ENCODE assay signal across 29 cellular contexts in genomic region chr2:108925735-108926134, GRCh38.
DNase-seq lines count a peak whose midpoint lies in the region; ATAC-seq, FAIRE-seq and TF ChIP-seq lines count a peak whose summit lies in the region.
"Had no signal": no experiment of that assay in that cellular context is flagged by ENCODE, and none has a peak within 500 bp of the region (broad histone marks: within the 10 kb centered on the region; RNA-seq: fewer than 3 reads in every experiment).

No MANE protein-coding gene starts in this region.

- H3K27ac ChIP-seq in RWPE2 (ENCODE audit: poor library complexity, severe bottlenecking) (no peak overlapping the region), kidney (ENCODE audit: low read depth in 2 of 2, low read length in 2 of 2) (no peak overlapping the region), sigmoid colon (no peak overlapping the region), prostate gland (no peak overlapping the region)
- H3K27ac ChIP-seq: A549; BLaER1 treated with 17β-estradiol and CSF1 and Interleukin-3, amounts not matched to agents 10 nM and 100 nM; SK-N-MC had no signal

- H3K27me3 ChIP-seq in RWPE2 (ENCODE audit: insufficient read depth, poor library complexity, severe bottlenecking) (no peaks in the 10 kb centered on the region), sigmoid colon (no peaks in the 10 kb centered on the region), prostate gland (replicated peaks; ENCODE audit: insufficient read depth) (no peaks in the 10 kb centered on the region)
- H3K27me3 ChIP-seq: BLaER1 treated with 17β-estradiol and CSF1 and Interleukin-3, amounts not matched to agents 10 nM and 100 nM had no signal

- 87% methylated on average over 8 of the region's 8 CpGs for WGBS in sigmoid colon, 2 donors
- 56% methylated on average over 8 of the region's 8 CpGs for WGBS in prostate gland

- H3K9me3 ChIP-seq in RWPE2 (ENCODE audit: severe bottlenecking) = no peaks in the 10 kb centered on the region
- no peaks in the 10 kb centered on the region for H3K9me3 ChIP-seq in kidney (ENCODE audit: control insufficient read depth in 1 of 2, low read length in 2 of 2)
- H3K9me3 ChIP-seq in sigmoid colon = no peaks in the 10 kb centered on the region
- no peaks in the 10 kb centered on the region for H3K9me3 ChIP-seq in prostate gland
- H3K9me3 ChIP-seq: A549; BLaER1 treated with 17β-estradiol and CSF1 and Interleukin-3, amounts not matched to agents 10 nM and 100 nM; HAP-1 had no signal

- H3K4me3 ChIP-seq in RWPE2 (ENCODE audit: severe bottlenecking) (no peak overlapping the region), kidney (ENCODE audit: low read length in 2 of 2) (no peak overlapping the region), sigmoid colon (no peak overlapping the region), prostate gland (no peak overlapping the region)
- H3K4me3 ChIP-seq: A549; BLaER1 treated with 17β-estradiol and CSF1 and Interleukin-3, amounts not matched to agents 10 nM and 100 nM; GM23338; HAP-1; SK-N-MC had no signal

- ATAC-seq in Right ventricle myocardium superior (ENCODE audit: poor library complexity) (peak; percentile 63), left cardiac atrium (no peak), RWPE2 (ENCODE audit: low read depth) (no peak)
- ATAC-seq: A549, GM23338 had no signal

- no peaks in the 10 kb centered on the region for H3K9me3 Mint-ChIP-seq in activated T-helper 1 cell treated with anti-CD3 and anti-CD28 coated beads, Interleukin-12 subunit alpha, Interleukin-12 subunit beta, Interleukin-2, Interleukin-4 antibody, amounts not matched to agents 30 ng/mL and 10 ng/mL and 1 ng/mL, durations not matched to agents 14 hours and 24 hours and 36 hours
- H3K9me3 Mint-ChIP-seq: GM23338, HFFc6 had no signal

- H3K9ac ChIP-seq in kidney (ENCODE audit: low read length in 2 of 2) = no peak overlapping the region
- H3K9ac ChIP-seq: BLaER1 treated with 17β-estradiol and CSF1 and Interleukin-3, amounts not matched to agents 10 nM and 100 nM had no signal

- H3K36me3 ChIP-seq in RWPE2 (ENCODE audit: low read depth) = no peaks in the 10 kb centered on the region
- H3K36me3 ChIP-seq in kidney (ENCODE audit: control insufficient read depth in 1 of 2, insufficient read depth in 2 of 2, low read length in 2 of 2) = no peaks in the 10 kb centered on the region
- no peaks in the 10 kb centered on the region for H3K36me3 ChIP-seq in sigmoid colon
- no peaks in the 10 kb centered on the region for H3K36me3 ChIP-seq in prostate gland
- H3K36me3 ChIP-seq: BLaER1 treated with 17β-estradiol and CSF1 and Interleukin-3, amounts not matched to agents 10 nM and 100 nM; HAP-1 had no signal

- TF ChIP-seq CTCF in RWPE2 (IDR thresholded peaks at IDR 0.05; ENCODE audit: poor library complexity, severe bottlenecking) (no peak), kidney (IDR thresholded peaks at IDR 0.05; ENCODE audit: borderline replicate concordance, extremely low read depth, insufficient read depth) (no peak), sigmoid colon (IDR thresholded peaks at IDR 0.05) (no peak), prostate gland (IDR thresholded peaks at IDR 0.05) (no peak)

- no peak for FAIRE-seq in kidney (lab: Jason Lieb, UNC)
- FAIRE-seq: A549, GM18507 had no signal

- no peaks in the 10 kb centered on the region for H3K27me3 Mint-ChIP-seq in activated T-helper 1 cell treated with anti-CD3 and anti-CD28 coated beads, Interleukin-12 subunit alpha, Interleukin-12 subunit beta, Interleukin-2, Interleukin-4 antibody, amounts not matched to agents 30 ng/mL and 10 ng/mL and 1 ng/mL, durations not matched to agents 14 hours and 24 hours and 36 hours (ENCODE audit: insufficient read depth)
- H3K27me3 Mint-ChIP-seq: CD4-positive, alpha-beta memory T cell had no signal

- no peaks in the 10 kb centered on the region for H3K4me1 Mint-ChIP-seq in activated T-helper 1 cell treated with anti-CD3 and anti-CD28 coated beads, Interleukin-12 subunit alpha, Interleukin-12 subunit beta, Interleukin-2, Interleukin-4 antibody, amounts not matched to agents 30 ng/mL and 10 ng/mL and 1 ng/mL, durations not matched to agents 14 hours and 24 hours and 36 hours (ENCODE audit: low read depth)

- H3K36me3 Mint-ChIP-seq in activated T-helper 1 cell treated with anti-CD3 and anti-CD28 coated beads, Interleukin-12 subunit alpha, Interleukin-12 subunit beta, Interleukin-2, Interleukin-4 antibody, amounts not matched to agents 30 ng/mL and 10 ng/mL and 1 ng/mL, durations not matched to agents 14 hours and 24 hours and 36 hours (ENCODE audit: low read depth) = no peaks in the 10 kb centered on the region
- H3K36me3 Mint-ChIP-seq: CD4-positive, alpha-beta memory T cell had no signal

- no peak for TF ChIP-seq POLR2A in sigmoid colon (IDR thresholded peaks at IDR 0.05)
- no peak for TF ChIP-seq POLR2A in prostate gland (IDR thresholded peaks at IDR 0.05)

- no peak for TF ChIP-seq EP300 in sigmoid colon (IDR thresholded peaks at IDR 0.05)

- H3K27ac Mint-ChIP-seq in activated T-helper 1 cell treated with anti-CD3 and anti-CD28 coated beads, Interleukin-12 subunit alpha, Interleukin-12 subunit beta, Interleukin-2, Interleukin-4 antibody, amounts not matched to agents 30 ng/mL and 10 ng/mL and 1 ng/mL, durations not matched to agents 14 hours and 24 hours and 36 hours = no peak overlapping the region
- H3K27ac Mint-ChIP-seq: GM23338, HFFc6 had no signal

- H3K4me3 Mint-ChIP-seq in activated T-helper 1 cell treated with anti-CD3 and anti-CD28 coated beads, Interleukin-12 subunit alpha, Interleukin-12 subunit beta, Interleukin-2, Interleukin-4 antibody, amounts not matched to agents 30 ng/mL and 10 ng/mL and 1 ng/mL, durations not matched to agents 14 hours and 24 hours and 36 hours = no peak overlapping the region
- H3K4me3 Mint-ChIP-seq: CD4-positive, alpha-beta memory T cell; GM23338; HFFc6 had no signal

- intact Hi-C loops in Right ventricle myocardium superior (cut with DNase I) (no loop called here), left cardiac atrium (cut with DNase I) (loop anchor here in 1 of 2 donors (5.0 kb wide), 1 partner anchor 62 kb away; the partner anchor contains the start of gene EDAR), kidney (cut with DNase I) (no loop called here), sigmoid colon (cut with DNase I) (no loop called here), prostate gland (cut with DNase I) (loop anchor here (10.0 kb wide), 1 partner anchor 569 kb away; no protein-coding TSS in a partner anchor)
- intact Hi-C loops in activated T-helper 1 cell treated with anti-CD3 and anti-CD28 coated beads, Interleukin-12 subunit alpha, Interleukin-12 subunit beta, Interleukin-2, Interleukin-4 antibody, amounts not matched to agents 30 ng/mL and 10 ng/mL and 1 ng/mL, durations not matched to agents 14 hours and 24 hours and 36 hours (cut with micrococcal nuclease) = no loop called here

- peaks cover 22% of the 10 kb centered on the region for H3K4me1 ChIP-seq in RWPE2 (ENCODE audit: insufficient read depth, poor library complexity, severe bottlenecking)
- no peaks in the 10 kb centered on the region for H3K4me1 ChIP-seq in kidney (ENCODE audit: control insufficient read depth in 1 of 2, insufficient read depth in 1 of 2, low read depth in 1 of 2, low read length in 2 of 2)
- H3K4me1 ChIP-seq in sigmoid colon = peaks cover 0 to 36% (median 31%) of the 10 kb centered on the region in 4 donors
- no peaks in the 10 kb centered on the region for H3K4me1 ChIP-seq in prostate gland (replicated peaks)
- H3K4me1 ChIP-seq: A549, HAP-1 had no signal

- DNase-seq in Right ventricle myocardium superior (no peak), left cardiac atrium (no peak), RWPE2 (ENCODE audit: low spot score) (peak; percentile 8), kidney (peak; percentile 3), sigmoid colon (peak; percentile 43), prostate gland (ENCODE audit: low spot score) (no peak)
- DNase-seq in activated T-helper 1 cell treated with anti-CD3 and anti-CD28 coated beads, Interleukin-12 subunit alpha, Interleukin-12 subunit beta, Interleukin-2, Interleukin-4 antibody, amounts not matched to agents 30 ng/mL and 10 ng/mL and 1 ng/mL, durations not matched to agents 14 hours and 24 hours and 36 hours (ENCODE audit: low spot score) = no peak
- DNase-seq: AML-193; CD4-positive, alpha-beta memory T cell; COR-L47; DMS53; HFFc6; IMR-90; KG1; MM.1S; NCI-H1694; NCI-H2029 treated with DMSO at 0.1 percent for 48 hours; NCI-H2171; NCI-H226; NCI-H510A; NCI-H69; RPMI8226; SIG-M5 had no signal

Comparison
In these comparisons a context has a peak if more than half of its experiments do, and no peak if none do; other contexts are left out.
1. DNase-seq: peak in RWPE2 (single experiment), kidney (single experiment) and sigmoid colon (single experiment); none in Right ventricle myocardium superior (single experiment), left cardiac atrium (single experiment), prostate gland (single experiment) and activated T-helper 1 cell treated with anti-CD3 and anti-CD28 coated beads, Interleukin-12 subunit alpha, Interleukin-12 subunit beta, Interleukin-2, Interleukin-4 antibody, amounts not matched to agents 30 ng/mL and 10 ng/mL and 1 ng/mL, durations not matched to agents 14 hours and 24 hours and 36 hours (single experiment).